In genomic region chr1:109443476-109443875, GRCh38 we compare ENCODE assay signal across 26 cellular contexts. TPM values are rescaled to one million over a fixed set of nuclear protein-coding genes. Genes with fewer than 3 reads are reported as not detected.
"Had no signal": no experiment of that assay in that cellular context is flagged by ENCODE, and none has a peak within 500 bp of the region (broad histone marks: within the 10 kb centered on the region; RNA-seq: fewer than 3 reads in every experiment).

No MANE protein-coding gene starts in this region.

- H3K36me3 Mint-ChIP-seq: immature natural killer cell; natural killer cell treated with Interleukin-12 subunit alpha and Interleukin-12 subunit beta and Interleukin-15 and Interleukin-18, amount 100 ng/mL, for 72 hours; stimulated activated naive B cell treated with anti-CD40 and anti-IgM and Interleukin-4, amounts not matched to agents 10 μg/mL and 1 μg/mL and 100 μg/mL, for 72 hours; type B pancreatic cell had no signal

- DNase-seq: hypothalamus; immature natural killer cell; kidney; left colon; left lung; midbrain; mucosa of descending colon; naive thymus-derived CD4-positive, alpha-beta T cell; ovary; right lobe of liver; stimulated activated CD4-positive, alpha-beta T cell treated with anti-CD3 and anti-CD28 coated beads, Interleukin-2, amount 100 ng/mL, for 24 hours; stimulated activated CD4-positive, alpha-beta T cell treated with anti-CD3 and anti-CD28 coated beads, Interleukin-4, amount 100 ng/mL, for 1 hour; stimulated activated naive B cell treated with anti-CD40 and anti-IgM and Interleukin-4, amounts not matched to agents 10 μg/mL and 1 μg/mL and 100 μg/mL, for 72 hours; stimulated activated naive CD8-positive, alpha-beta T cell treated with anti-CD3 and anti-CD28 coated beads, Interleukin-15, Interleukin-2, amounts not matched to agents 100 U/mL and 50 U/mL, for 24 hours; stomach; testis; tibial artery; uterus had no signal

- H3K4me3 ChIP-seq: left lung, lung, mucosa of descending colon, ovary, right atrium auricular region, right lobe of liver, smooth muscle cell, stomach, testis, tibial artery, uterus had no signal

- H3K27ac ChIP-seq: left lung, ovary, right atrium auricular region, right lobe of liver, stomach, testis, tibial artery, uterus had no signal

- H3K4me3 Mint-ChIP-seq: immature natural killer cell; naive thymus-derived CD4-positive, alpha-beta T cell; natural killer cell treated with Interleukin-12 subunit alpha and Interleukin-12 subunit beta and Interleukin-15 and Interleukin-18, amount 100 ng/mL, for 72 hours; stimulated activated naive B cell treated with anti-CD40 and anti-IgM and Interleukin-4, amounts not matched to agents 10 μg/mL and 1 μg/mL and 100 μg/mL, for 72 hours; type B pancreatic cell had no signal

- H3K27ac Mint-ChIP-seq: immature natural killer cell; naive thymus-derived CD4-positive, alpha-beta T cell; natural killer cell treated with Interleukin-12 subunit alpha and Interleukin-12 subunit beta and Interleukin-15 and Interleukin-18, amount 100 ng/mL, for 72 hours; progenitor cell of endocrine pancreas; stimulated activated naive B cell treated with anti-CD40 and anti-IgM and Interleukin-4, amounts not matched to agents 10 μg/mL and 1 μg/mL and 100 μg/mL, for 72 hours; type B pancreatic cell had no signal

- ATAC-seq: left colon; left lung; mucosa of descending colon; naive thymus-derived CD4-positive, alpha-beta T cell; natural killer cell treated with Interleukin-12 subunit alpha and Interleukin-12 subunit beta and Interleukin-15 and Interleukin-18, amount 100 ng/mL, for 72 hours; right lobe of liver; stimulated activated naive B cell treated with anti-CD40 and anti-IgM and Interleukin-4, amounts not matched to agents 10 μg/mL and 1 μg/mL and 100 μg/mL, for 72 hours; stimulated activated naive CD8-positive, alpha-beta T cell treated with anti-CD3 and anti-CD28 coated beads, Interleukin-15, Interleukin-2, amounts not matched to agents 100 U/mL and 50 U/mL, for 24 hours had no signal

- H3K9me3 Mint-ChIP-seq: immature natural killer cell; naive thymus-derived CD4-positive, alpha-beta T cell; natural killer cell treated with Interleukin-12 subunit alpha and Interleukin-12 subunit beta and Interleukin-15 and Interleukin-18, amount 100 ng/mL, for 72 hours; stimulated activated naive B cell treated with anti-CD40 and anti-IgM and Interleukin-4, amounts not matched to agents 10 μg/mL and 1 μg/mL and 100 μg/mL, for 72 hours; type B pancreatic cell had no signal

- H3K36me3 ChIP-seq: left lung, ovary, right atrium auricular region, right lobe of liver, stomach, tibial artery, uterus had no signal

- H3K4me1 Mint-ChIP-seq: immature natural killer cell; naive thymus-derived CD4-positive, alpha-beta T cell; stimulated activated naive B cell treated with anti-CD40 and anti-IgM and Interleukin-4, amounts not matched to agents 10 μg/mL and 1 μg/mL and 100 μg/mL, for 72 hours had no signal

- H3K4me1 ChIP-seq: left lung, right atrium auricular region, right lobe of liver, stomach, testis, uterus had no signal

- H3K27me3 ChIP-seq: ovary, right atrium auricular region, right lobe of liver, testis, uterus had no signal

- H3K4me2 ChIP-seq: smooth muscle cell had no signal

- H3K9me3 ChIP-seq: left lung, mucosa of descending colon, ovary, right atrium auricular region, right lobe of liver, stomach, testis, tibial artery, uterus had no signal

RNA-seq across cellular contexts. Expression of gene SYPL2, which starts 22.9 kb away (rescaled TPM):
- total RNA-seq: naive thymus-derived CD4-positive, alpha-beta T cell; natural killer cell treated with Interleukin-12 subunit alpha and Interleukin-12 subunit beta and Interleukin-15 and Interleukin-18, amount 100 ng/mL, for 72 hours; pulmonary artery endothelial cell; smooth muscle cell had no signal
- polyA plus RNA-seq: neural cell, smooth muscle cell had no signal

RNA-seq across cellular contexts. Expression of gene SORT1, which starts 45.8 kb away (rescaled TPM):
- polyA plus RNA-seq: naive thymus-derived CD4-positive, alpha-beta T cell had no signal
